1 cellular context compared by ENCODE assay signal in genomic region chr22:36445158-36445668, GRCh38.
TF ChIP-seq lines count a peak whose summit lies in the region.

No MANE protein-coding gene starts in this region.

TF ChIP-seq in GM23338, 12 proteins besides CTCF, POLR2A, EP300 and RAD21 (continued from another document):
- TF ChIP-seq ETS1 (IDR thresholded peaks at IDR 0.05): no peak
- no peak for TF ChIP-seq JUNB (IDR thresholded peaks at IDR 0.05; ENCODE audit: unreplicated experiment)
- no peak for TF ChIP-seq CREB1 (CRISPR knock-in tag; IDR thresholded peaks at IDR 0.05; ENCODE audit: low read depth)
- TF ChIP-seq NANOG (IDR thresholded peaks at IDR 0.05; ENCODE audit: borderline replicate concordance): no peak
- TF ChIP-seq ZNF114 (CRISPR knock-in tag; IDR thresholded peaks at IDR 0.05): no peak
